Comparison of ENCODE assay signal across 8 cellular contexts in genomic region chr12:25151476-25151875, GRCh38. TPM values are rescaled to one million over a fixed set of nuclear protein-coding genes. Genes with fewer than 3 reads are reported as not detected.
DNase-seq lines count a peak whose midpoint lies in the region; ATAC-seq lines count a peak whose summit lies in the region.

No MANE protein-coding gene starts in this region.

- H3K9me3 ChIP-seq in GM23248 (ENCODE audit: low read depth), result no peaks in the 10 kb centered on the region

- ATAC-seq in sciatic nerve, result peak; percentile 50
- ATAC-seq in GM18870 (IDR thresholded peaks at IDR 0.05; ENCODE audit: unreplicated experiment), result no peak

- intact Hi-C loops in sciatic nerve (cut with DNase I), result no loop called here

- H3K27ac ChIP-seq in GM23248, result peak overlapping the region; percentile 68

- no peaks in the 10 kb centered on the region for H4K20me1 ChIP-seq in GM23248 (ENCODE audit: insufficient read depth)

- in situ Hi-C loops in GM23248 (cut with MboI), result no loop called here

- DNase-seq in GM23248, result peak; percentile 96
- DNase-seq in T1000 (lab: John Stamatoyannopoulos, UW), result peak; percentile 79
- peak; percentile 81 for DNase-seq in glomerular visceral epithelial cell (ENCODE audit: extremely low spot score)
- DNase-seq in sciatic nerve (ENCODE audit: low spot score), result no peak
- no peak for DNase-seq in stimulated activated CD4-positive, alpha-beta T cell treated with anti-CD3 and anti-CD28 coated beads, Interleukin-15, amount 100 ng/mL, for 24 hours
- DNase-seq in GF-D8 (lab: John Stamatoyannopoulos, UW), result no peak
- DNase-seq in SHP77 treated with DMSO at 0.1 percent for 48 hours (lab: John Stamatoyannopoulos, UW), result no peak

- no peak overlapping the region for H3K4me3 ChIP-seq in GM23248

- H3K9ac ChIP-seq in GM23248, result peak overlapping the region; percentile 22; the same call in 1 of the 2 replicates

- no peaks in the 10 kb centered on the region for H3K36me3 ChIP-seq in GM23248 (ENCODE audit: low read depth)

- H3F3A ChIP-seq in GM23248 (ENCODE audit: insufficient read depth), result peaks cover 26% of the 10 kb centered on the region

- H3K27me3 ChIP-seq in GM23248 (replicated peaks; ENCODE audit: insufficient read depth), result no peaks in the 10 kb centered on the region

- H3K79me2 ChIP-seq in GM23248 (ENCODE audit: insufficient read depth), result no peaks in the 10 kb centered on the region

- 12 to 21% methylated on average over 5 of the region's 5 CpGs for WGBS in GM23248 (ENCODE audit: low coverage in 1 of 2, low lambda C conversion rate in 2 of 2, missing lambda C conversion rate in 2 of 2), 2 experiments

- peaks cover 10% of the 10 kb centered on the region for H3K4me1 ChIP-seq in GM23248 (ENCODE audit: insufficient read depth)

- H3K9me2 ChIP-seq in GM23248 (ENCODE audit: insufficient read depth), result no peaks in the 10 kb centered on the region

- H2AFZ ChIP-seq in GM23248, result peak overlapping the region; percentile 45; the same call in 1 of the 2 replicates

- no peak overlapping the region for H3K4me2 ChIP-seq in GM23248 (ENCODE audit: unreplicated experiment)

RNA-seq across cellular contexts. Expression of gene DNAI7, which starts 43.5 kb away (rescaled TPM):
- total RNA-seq in GM23248 (2014; rRNA removed; shearing (Covaris generic)), result not detected in 2 replicates
- 0.25 TPM in 1 of 2 replicates, not detected in the other for polyA plus RNA-seq in GM23248 (2016; fragmentation: Nextera tagmentation; extraction: Ambion mirVana)
- total RNA-seq in sciatic nerve, result 1.0 TPM

RNA-seq across cellular contexts. Expression of gene ETFRF1, which starts 43.6 kb away (rescaled TPM):
- 10.7 and 23.3 TPM in 2 replicates for total RNA-seq in GM23248 (2014; rRNA removed; shearing (Covaris generic))
- 33.7 and 39.3 TPM in 2 replicates for polyA plus RNA-seq in GM23248 (2016; fragmentation: Nextera tagmentation; extraction: Ambion mirVana)
- 33.0 TPM for total RNA-seq in sciatic nerve

Comparison
In these comparisons a context has a peak if more than half of its experiments do, and no peak if none do; other contexts are left out.
1. DNase-seq: peak in GM23248 (single experiment), T1000 (single experiment) and glomerular visceral epithelial cell (single experiment); none in sciatic nerve (single experiment), stimulated activated CD4-positive, alpha-beta T cell treated with anti-CD3 and anti-CD28 coated beads, Interleukin-15, amount 100 ng/mL, for 24 hours (single experiment), GF-D8 (single experiment) and SHP77 treated with DMSO at 0.1 percent for 48 hours (single experiment).